In the genomic region with DNA sequence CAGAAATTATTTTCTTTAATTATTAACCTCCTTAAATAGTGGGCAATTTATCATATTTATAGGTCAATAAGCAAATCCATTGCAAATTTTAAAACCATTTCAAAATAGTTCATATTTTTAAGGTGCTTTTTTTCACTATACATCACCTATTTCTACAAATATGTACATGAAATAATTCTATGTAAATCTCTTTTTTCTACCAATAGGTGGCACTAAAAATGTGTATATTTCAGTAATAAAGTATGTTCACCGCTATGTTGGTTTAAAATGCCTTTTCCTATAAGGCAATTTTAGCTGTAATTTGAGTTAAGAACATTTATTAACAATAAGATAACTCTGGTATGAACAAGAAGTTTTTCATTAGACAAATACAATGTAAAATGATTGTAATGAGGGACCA, we compare ENCODE assay signal across 13 cellular contexts.
DNase-seq lines count a peak whose midpoint lies in the region; TF ChIP-seq lines count a peak whose summit lies in the region.
"Had no signal": no experiment of that assay in that cellular context is flagged by ENCODE, and none has a peak within 500 bp of the region (broad histone marks: within the 10 kb centered on the region; RNA-seq: fewer than 3 reads in every experiment).

No MANE protein-coding gene starts in this region.

- no peaks in the 10 kb centered on the region for H3K9me3 ChIP-seq in tibial nerve
- H3K9me3 ChIP-seq: testis had no signal

- H3K27ac ChIP-seq in tibial nerve, result no peak overlapping the region
- H3K27ac ChIP-seq: testis had no signal

- no peak for TF ChIP-seq EP300 in tibial nerve (IDR thresholded peaks at IDR 0.05)

- in situ Hi-C loops in ACHN (cut with HindIII; ENCODE audit: low pct_ligation_motif_present, low pct_unique_long_range_greater_than_20kb, low sequenced_read_pairs), result no loop called here
- in situ Hi-C loops in GM13977 (cut with MboI; ENCODE audit: low pct_unique_long_range_greater_than_20kb, low sequenced_read_pairs, unreplicated experiment), result no loop called here

- no peaks in the 10 kb centered on the region for H3K4me1 ChIP-seq in tibial nerve
- H3K4me1 ChIP-seq: testis had no signal

- H3K27me3 ChIP-seq in tibial nerve, result no peaks in the 10 kb centered on the region
- H3K27me3 ChIP-seq in H7 (ENCODE audit: control insufficient read depth, insufficient read depth, low read length), result no peaks in the 10 kb centered on the region
- H3K27me3 ChIP-seq: testis had no signal

- no peak for TF ChIP-seq POLR2A in tibial nerve (IDR thresholded peaks at IDR 0.05)

- DNase-seq in ACHN (peak; percentile 39), GM13977 (ENCODE audit: low spot score) (no peak), OCI-M1 (lab: John Stamatoyannopoulos, UW) (peak; percentile 55), fibroblast of pulmonary artery (ENCODE audit: low read depth) (peak; percentile 36), tibial nerve (ENCODE audit: low spot score in 2 of 2) (no peak), UCSD-AML1 (lab: John Stamatoyannopoulos, UW; ENCODE audit: unreplicated experiment) (no peak), NOMO-1 treated with DMSO at 0.1 percent for 48 hours (lab: John Stamatoyannopoulos, UW; ENCODE audit: unreplicated experiment) (no peak), H7 (no peak)
- DNase-seq: activated effector memory CD4-positive, alpha-beta T cell treated with anti-CD3 and anti-CD28 coated beads, Interleukin-2, amount 50 U/mL, for 16 hours; DMS79; stimulated activated CD4-positive, alpha-beta T cell treated with anti-CD3 and anti-CD28 coated beads, Interleukin-15, amount 100 ng/mL, for 24 hours; T-helper 9 cell; testis had no signal

- TF ChIP-seq CTCF in GM13977 (IDR thresholded peaks at IDR 0.05; ENCODE audit: extremely low read depth, insufficient read depth, missing control alignments) (peak; percentile 20), fibroblast of pulmonary artery (IDR thresholded peaks at IDR 0.05; ENCODE audit: low read length, missing control alignments) (peak; percentile 13), tibial nerve (IDR thresholded peaks at IDR 0.05) (peak in 1 of 5 experiments; percentile 11)

- 63 to 69% methylated on average over 1 of the region's 1 CpG for WGBS in tibial nerve, 2 donors

- H3K4me3 ChIP-seq in fibroblast of pulmonary artery (replicated peaks; ENCODE audit: low read depth, low read length) (no peak overlapping the region), tibial nerve (no peak overlapping the region), H7 (ENCODE audit: insufficient read depth, low read depth, low read length) (no peak overlapping the region)
- H3K4me3 ChIP-seq: testis had no signal

- H3K36me3 ChIP-seq in tibial nerve (no peaks in the 10 kb centered on the region), H7 (replicated peaks; ENCODE audit: control insufficient read depth, insufficient read depth, low read length) (no peaks in the 10 kb centered on the region)

Comparison
In these comparisons a context has a peak if more than half of its experiments do, and no peak if none do; other contexts are left out.
1. DNase-seq: peak in ACHN (single experiment), OCI-M1 (single experiment) and fibroblast of pulmonary artery (single experiment); none in GM13977 (single experiment), tibial nerve (0 of 2), UCSD-AML1 (single experiment), NOMO-1 treated with DMSO at 0.1 percent for 48 hours (single experiment) and H7 (single experiment).